In genomic region chr22:27685971-27686370, GRCh38 we compare ENCODE assay signal across 18 cellular contexts.
DNase-seq lines count a peak whose midpoint lies in the region; ATAC-seq, FAIRE-seq and TF ChIP-seq lines count a peak whose summit lies in the region.
"Had no signal": no experiment of that assay in that cellular context is flagged by ENCODE, and none has a peak within 500 bp of the region (broad histone marks: within the 10 kb centered on the region; RNA-seq: fewer than 3 reads in every experiment).

No MANE protein-coding gene starts in this region.

- no peaks in the 10 kb centered on the region for H3K27me3 ChIP-seq in HCT116 (ENCODE audit: insufficient read depth, low read length)
- H3K27me3 ChIP-seq in K562 (ENCODE audit: control insufficient read depth in 2 of 2, insufficient read depth in 2 of 2, low read length in 2 of 2), result no peaks in the 10 kb centered on the region
- peaks cover 0 to 9% of the 10 kb centered on the region in 2 experiments for H3K27me3 ChIP-seq in mesenchymal stem cell (ENCODE audit: control insufficient read depth in 1 of 2, insufficient read depth in 1 of 2, low read length in 2 of 2)
- no peaks in the 10 kb centered on the region for H3K27me3 ChIP-seq in smooth muscle cell (ENCODE audit: low read depth)

- H4K8ac ChIP-seq in mesenchymal stem cell (ENCODE audit: low read length), result peak overlapping the region; percentile 75

- H3K14ac ChIP-seq in mesenchymal stem cell (ENCODE audit: low read length in 2 of 2), result no peak overlapping the region

- H3K9me1 ChIP-seq in K562 (ENCODE audit: control insufficient read depth, insufficient read depth, low read length), result no peaks in the 10 kb centered on the region

- H3F3A ChIP-seq in smooth muscle cell (ENCODE audit: low read depth), result peaks cover 3% of the 10 kb centered on the region

- POLR2A ChIA-PET in HCT116 (lab: Charles Lee) (interaction anchor here (0.6 kb wide), 1 partner anchor 15 kb away, joined by 3 read pairs; no protein-coding TSS in a partner anchor), K562 (lab: Yijun Ruan, JAX) (no interaction called here)

- FAIRE-seq in K562 (lab: Jason Lieb, UNC), result no peak
- FAIRE-seq: GM19239, TTC549 had no signal

- DNase-seq in HCT116 (ENCODE audit: low read depth, low spot score), result no peak
- DNase-seq in K562 (ENCODE audit: extremely low read depth in 1 of 4, low spot score in 3 of 4), result no peak
- DNase-seq in mesenchymal stem cell, result no peak
- no peak for DNase-seq in smooth muscle cell (lab: John Stamatoyannopoulos, UW; ENCODE audit: unreplicated experiment)
- no peak for DNase-seq in lower leg skin (ENCODE audit: low spot score in 2 of 2)
- no peak for DNase-seq in activated naive CD4-positive, alpha-beta T cell treated with anti-CD3 and anti-CD28 coated beads, Interleukin-2, amount 50 U/mL, for 16 hours
- DNase-seq in OCI-M1 (lab: John Stamatoyannopoulos, UW), result no peak
- no peak for DNase-seq in DMS153 (lab: John Stamatoyannopoulos, UW)
- DNase-seq: activated CD4-positive, alpha-beta T cell treated with anti-CD3 and anti-CD28 coated beads, Interleukin-2, amount 10 ng/mL, durations not matched to agents 7 days and 5 days; activated naive CD4-positive, alpha-beta T cell treated with anti-CD3 and anti-CD28 coated beads for 36 hours; CD8-positive, alpha-beta memory T cell; effector memory CD8-positive, alpha-beta T cell; H9; NCI-H1105; stimulated activated naive B cell treated with anti-CD40 and anti-IgM and Interleukin-4, amounts not matched to agents 10 μg/mL and 1 μg/mL and 100 μg/mL, for 72 hours had no signal

- in situ Hi-C loops in K562 (cut with MboI), result no loop called here

- peak overlapping the region; percentile 62 for H2AK5ac ChIP-seq in mesenchymal stem cell (ENCODE audit: low read length, severe bottlenecking)

- H2BK120ac ChIP-seq in mesenchymal stem cell (ENCODE audit: low read depth, low read length), result no peak overlapping the region

- RAD21 ChIA-PET in HCT116 (lab: Charles Lee; ENCODE audit: low non-redundant PET in 1 of 2, low total read pairs in 2 of 2, uncharacterized antibody in 2 of 2, unreplicated experiment in 2 of 2), result interaction anchor here in 1 of 2 experiments (0.7 kb wide), 1 partner anchor 888 kb away, joined by 3 read pairs; no protein-coding TSS in a partner anchor

- peak overlapping the region in 1 of 2 experiments; percentile 13 for H2BK12ac ChIP-seq in mesenchymal stem cell (ENCODE audit: low read length in 2 of 2)

- no peaks in the 10 kb centered on the region for H3K9me2 ChIP-seq in HCT116 (ENCODE audit: insufficient read depth)

- no peaks in the 10 kb centered on the region for H3K9me3 ChIP-seq in HCT116 (ENCODE audit: control insufficient read depth in 1 of 2, insufficient read depth in 1 of 2, low read depth in 1 of 2, low read length in 2 of 2)
- H3K9me3 ChIP-seq in K562 (replicated peaks; ENCODE audit: control insufficient read depth, insufficient read depth, low read depth, low read length), result no peaks in the 10 kb centered on the region
- H3K9me3 ChIP-seq in mesenchymal stem cell (ENCODE audit: control insufficient read depth, low read length), result no peaks in the 10 kb centered on the region
- no peaks in the 10 kb centered on the region for H3K9me3 ChIP-seq in smooth muscle cell (replicated peaks; ENCODE audit: low read depth)

- H3K27ac ChIP-seq in HCT116 (ENCODE audit: low read depth, low read length), result peak overlapping the region; percentile 8; the same call in 1 of the 2 replicates
- H3K27ac ChIP-seq in K562 (ENCODE audit: extremely low read depth, low read depth, low read length), result no peak overlapping the region
- no peak overlapping the region for H3K27ac ChIP-seq in mesenchymal stem cell (ENCODE audit: low read length, poor library complexity, severe bottlenecking)
- H3K27ac ChIP-seq in smooth muscle cell (ENCODE audit: low read depth), result peak overlapping the region; percentile 70
- H3K27ac ChIP-seq: KMS-11 had no signal

- no peaks in the 10 kb centered on the region for H4K20me1 ChIP-seq in HCT116 (ENCODE audit: insufficient read depth)
- H4K20me1 ChIP-seq in K562 (replicated peaks; ENCODE audit: control insufficient read depth, insufficient read depth, low read length), result no peaks in the 10 kb centered on the region
- no peaks in the 10 kb centered on the region for H4K20me1 ChIP-seq in smooth muscle cell (ENCODE audit: low read depth)

- no peak overlapping the region for H3K23ac ChIP-seq in mesenchymal stem cell (ENCODE audit: low read length in 2 of 2)

- H3K9ac ChIP-seq in HCT116 (ENCODE audit: low read length) (peak overlapping the region; percentile 53), K562 (ENCODE audit: insufficient read depth in 1 of 2, low read depth in 2 of 2, low read length in 2 of 2) (no peak overlapping the region), mesenchymal stem cell (ENCODE audit: low read length) (no peak overlapping the region), smooth muscle cell (ENCODE audit: low read depth) (peak overlapping the region; percentile 18)
- H3K9ac ChIP-seq: KMS-11 had no signal

- no peak for TF ChIP-seq EP300 in K562 (IDR thresholded peaks at IDR 0.05; ENCODE audit: low read length)

- H4K91ac ChIP-seq in mesenchymal stem cell (ENCODE audit: low read length), result peak overlapping the region; percentile 64

- 56% methylated on average over 1 of the region's 1 CpG for WGBS in K562 (ENCODE audit: insufficient coverage, low coverage, missing lambda C conversion rate)
- WGBS in mesenchymal stem cell, result 100% methylated on average over 1 of the region's 1 CpG
- 90% methylated on average over 1 of the region's 1 CpG for WGBS in smooth muscle cell (ENCODE audit: low lambda C conversion rate)
- WGBS in lower leg skin, 2 donors, result 79 to 86% methylated on average over 1 of the region's 1 CpG

- no peak overlapping the region for H2AFZ ChIP-seq in HCT116 (ENCODE audit: low read depth, low read length, poor library complexity, severe bottlenecking)
- no peak overlapping the region for H2AFZ ChIP-seq in K562 (ENCODE audit: low read depth, low read length)
- H2AFZ ChIP-seq in mesenchymal stem cell (ENCODE audit: low read depth, low read length), result no peak overlapping the region
- H2AFZ ChIP-seq in smooth muscle cell (ENCODE audit: low read depth), result no peak overlapping the region

- H3K79me2 ChIP-seq in HCT116 (ENCODE audit: insufficient read depth, low read length), result no peaks in the 10 kb centered on the region
- no peaks in the 10 kb centered on the region for H3K79me2 ChIP-seq in K562 (ENCODE audit: control insufficient read depth, insufficient read depth, low read length)
- no peaks in the 10 kb centered on the region for H3K79me2 ChIP-seq in smooth muscle cell (ENCODE audit: low read depth)

- H3K4ac ChIP-seq in mesenchymal stem cell (ENCODE audit: low read depth in 1 of 2, low read length in 2 of 2), result no peak overlapping the region

- H3K79me1 ChIP-seq in mesenchymal stem cell (replicated peaks; ENCODE audit: low read length, poor library complexity, severe bottlenecking), result no peaks in the 10 kb centered on the region

- peaks cover 14 to 21% of the 10 kb centered on the region in 2 experiments for H3K4me1 ChIP-seq in HCT116 (ENCODE audit: control insufficient read depth in 1 of 2, insufficient read depth in 2 of 2, low read length in 2 of 2)
- peaks cover 9 to 10% of the 10 kb centered on the region in 2 experiments; a peak in 3 of 5 replicates for H3K4me1 ChIP-seq in K562 (replicated peaks in 1 of 2; ENCODE audit: control insufficient read depth in 2 of 2, insufficient read depth in 2 of 2, low read length in 2 of 2)
- H3K4me1 ChIP-seq in mesenchymal stem cell (ENCODE audit: control insufficient read depth, insufficient read depth, low read depth, low read length), result peaks cover 9% of the 10 kb centered on the region
- peaks cover 6% of the 10 kb centered on the region for H3K4me1 ChIP-seq in smooth muscle cell (ENCODE audit: low read depth)

- H3K4me2 ChIP-seq in HCT116 (ENCODE audit: low read length) (peak overlapping the region; percentile 72), K562 (ENCODE audit: insufficient read depth, low read length) (no peak overlapping the region), mesenchymal stem cell (ENCODE audit: low read length, poor library complexity, severe bottlenecking) (no peak overlapping the region), smooth muscle cell (no peak overlapping the region)
- H3K4me2 ChIP-seq: KMS-11 had no signal

- no peak overlapping the region for H2BK5ac ChIP-seq in mesenchymal stem cell (ENCODE audit: low read depth, low read length, poor library complexity, severe bottlenecking)

- ATAC-seq in HCT116 (no peak), K562 (no peak)
- ATAC-seq: effector memory CD8-positive, alpha-beta T cell; stimulated activated naive B cell treated with anti-CD40 and anti-IgM and Interleukin-4, amounts not matched to agents 10 μg/mL and 1 μg/mL and 100 μg/mL, for 72 hours had no signal

- H3K36me3 ChIP-seq in HCT116 (ENCODE audit: control insufficient read depth in 1 of 2, insufficient read depth in 2 of 2, low read length in 2 of 2) (no peaks in the 10 kb centered on the region), K562 (ENCODE audit: control insufficient read depth, insufficient read depth, low read length) (no peaks in the 10 kb centered on the region), mesenchymal stem cell (ENCODE audit: control insufficient read depth in 1 of 2, insufficient read depth in 2 of 2, low read depth in 1 of 2, low read length in 2 of 2) (no peaks in the 10 kb centered on the region), smooth muscle cell (ENCODE audit: low read depth) (no peaks in the 10 kb centered on the region)

- intact Hi-C loops in HCT116 (cut with micrococcal nuclease), result no loop called here
- intact Hi-C loops in K562 (cut with micrococcal nuclease), result no loop called here
- intact Hi-C loops in lower leg skin (cut with DNase I; ENCODE audit: low total_unique reads), result no loop called here

- CTCF ChIA-PET in HCT116 (lab: Charles Lee), result no interaction called here
- CTCF ChIA-PET in K562 (lab: Yijun Ruan, JAX; ENCODE audit: low intra/inter-chr PET ratio), result no interaction called here

- TF ChIP-seq CTCF in HCT116 (IDR thresholded peaks at IDR 0.05 in 2 of 3, conservative IDR thresholded peaks at IDR 0.05 in 1 of 3; ENCODE audit: borderline replicate concordance in 1 of 3, insufficient read depth in 1 of 3, low read depth in 2 of 3, low read length in 2 of 3) (no peak), K562 (IDR thresholded peaks at IDR 0.05 in 2 of 3, conservative IDR thresholded peaks at IDR 0.05 in 1 of 3; ENCODE audit: insufficient read depth in 2 of 3, low read depth in 1 of 3, low read length in 3 of 3) (no peak), smooth muscle cell (IDR thresholded peaks at IDR 0.05; ENCODE audit: borderline replicate concordance, insufficient read depth, poor library complexity, severe bottlenecking) (no peak), lower leg skin (IDR thresholded peaks at IDR 0.05) (no peak)

- TF ChIP-seq POLR2A in HCT116 (IDR thresholded peaks at IDR 0.05; ENCODE audit: borderline replicate concordance, extremely low read depth, insufficient read depth, insufficient read length) (no peak), K562 (conservative IDR thresholded peaks at IDR 0.05) (no peak), lower leg skin (IDR thresholded peaks at IDR 0.05) (no peak)

- no peak overlapping the region for H2BK15ac ChIP-seq in mesenchymal stem cell (ENCODE audit: low read depth, poor library complexity, severe bottlenecking)

- BruUV-seq in HCT116 (replicated peaks; lab: Mats Ljungman, UMichigan) (no TSS peak), K562 (replicated peaks; lab: Mats Ljungman, UMichigan) (no TSS peak)

- H3K4me3 ChIP-seq in HCT116 (replicated peaks in 1 of 2; ENCODE audit: low read depth in 1 of 2, low read length in 2 of 2) (peak overlapping the region in 1 of 2 experiments; percentile 32; a peak in 2 of 4 replicates), K562 (no peak overlapping the region), mesenchymal stem cell (ENCODE audit: insufficient read depth in 1 of 2, low read depth in 1 of 2, low read length in 2 of 2) (no peak overlapping the region), smooth muscle cell (no peak overlapping the region), lower leg skin (ENCODE audit: low read depth, poor library complexity, severe bottlenecking) (no peak overlapping the region)

- H3K18ac ChIP-seq in mesenchymal stem cell (ENCODE audit: low read depth in 1 of 2, low read length in 2 of 2), result peak overlapping the region; percentile 46 to 48

- TF ChIP-seq RAD21 in HCT116 (IDR thresholded peaks at IDR 0.05; ENCODE audit: low read depth) (no peak), K562 (CRISPR knock-in tag; conservative IDR thresholded peaks at IDR 0.05 in 1 of 2, IDR thresholded peaks at IDR 0.05 in 1 of 2) (no peak)

Comparison
In these comparisons a context has a peak if more than half of its experiments do, and no peak if none do; other contexts are left out.
1. H3K27ac ChIP-seq: peak in HCT116 (single experiment) and smooth muscle cell (single experiment); none in K562 (single experiment) and mesenchymal stem cell (single experiment).
2. H3K9ac ChIP-seq: peak in HCT116 (single experiment) and smooth muscle cell (single experiment); none in K562 (0 of 2) and mesenchymal stem cell (single experiment).